In the genomic region with DNA sequence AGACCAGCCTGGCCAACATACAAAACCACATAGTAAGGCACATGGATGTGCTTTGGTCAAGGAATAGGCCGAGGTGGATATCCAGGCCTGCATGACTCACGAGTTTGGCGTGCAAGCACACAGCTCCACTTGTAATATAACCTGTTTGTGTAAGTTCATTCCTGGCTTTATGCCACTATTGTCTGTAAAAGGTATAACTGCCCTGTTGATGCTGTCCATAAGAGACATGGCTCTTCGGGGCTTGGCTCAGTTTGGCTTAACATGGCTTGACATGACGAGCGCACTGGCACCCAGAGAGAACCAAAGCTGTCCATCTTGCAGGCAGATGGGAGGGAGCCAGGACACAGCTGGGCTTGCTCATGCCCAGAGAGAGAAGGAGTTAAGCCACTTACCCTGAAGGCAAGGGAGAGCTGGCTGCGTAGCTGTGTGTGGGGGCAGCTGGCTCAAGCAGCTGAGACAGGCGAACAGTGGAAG, we compare ENCODE assay signal across 8 cellular contexts.
DNase-seq lines count a peak whose midpoint lies in the region; ATAC-seq and TF ChIP-seq lines count a peak whose summit lies in the region.
"Not testable (repeated sequence)": the region's sequence is repeated elsewhere in the genome, so short reads cannot be mapped to it uniquely, and the experiment has no call there.

No MANE protein-coding gene starts in this region.

- peak; percentile 39 for DNase-seq in HCT116 (ENCODE audit: low read depth, low spot score)
- peak; percentile 92 for DNase-seq in NCI-H226
- DNase-seq in colonic mucosa = peak; percentile 53
- DNase-seq in glutamatergic neuron = peak; percentile 77
- peak; percentile 86 for DNase-seq in myocyte (ENCODE audit: low read depth)

- H3K36me3 Mint-ChIP-seq in glutamatergic neuron (ENCODE audit: unreplicated experiment) = not testable (repeated sequence)

- not testable (repeated sequence) for H3K27me3 Mint-ChIP-seq in glutamatergic neuron (ENCODE audit: unreplicated experiment)

- intact Hi-C loops in HCT116 (cut with micrococcal nuclease); colonic mucosa (cut with DNase I): not testable (repeated sequence)

- POLR2A ChIA-PET in HCT116 (lab: Charles Lee) = not testable (repeated sequence)

- peak overlapping the region; percentile 93 for H3K27ac Mint-ChIP-seq in glutamatergic neuron (ENCODE audit: unreplicated experiment)

- not testable (repeated sequence) for H3K36me3 ChIP-seq in HCT116 (ENCODE audit: control insufficient read depth in 1 of 2, insufficient read depth in 2 of 2, low read length in 2 of 2); colonic mucosa; skeletal muscle satellite cell (ENCODE audit: insufficient read depth, low read length)

- peaks cover 13% of the 10 kb centered on the region for H3K9me3 Mint-ChIP-seq in glutamatergic neuron (ENCODE audit: unreplicated experiment)

- H3K79me2 ChIP-seq in HCT116 (ENCODE audit: insufficient read depth, low read length) = not testable (repeated sequence)

- ATAC-seq in HCT116 (peak; percentile 88), SK-N-SH treated with all-trans-retinoic acid at 6 μM for 48 hours (peak; percentile 83)

- CTCF ChIA-PET in HCT116 (lab: Charles Lee) = interaction anchor here (0.8 kb wide), 1 partner anchor 8 kb away, joined by 4 read pairs; no protein-coding TSS in a partner anchor

- H3K27me3 ChIP-seq in HCT116 (ENCODE audit: insufficient read depth, low read length); colonic mucosa; skeletal muscle satellite cell (ENCODE audit: control insufficient read depth, insufficient read depth, low read length): not testable (repeated sequence)

- H3K4me1 ChIP-seq in HCT116 (ENCODE audit: control insufficient read depth in 1 of 2, insufficient read depth in 2 of 2, low read length in 2 of 2) = peaks cover 7 to 16% of the 10 kb centered on the region in 2 experiments
- not testable (repeated sequence) for H3K4me1 ChIP-seq in colonic mucosa; skeletal muscle satellite cell (ENCODE audit: control insufficient read depth, insufficient read depth, low read length)

- H3K4me1 Mint-ChIP-seq in glutamatergic neuron (ENCODE audit: low read depth, unreplicated experiment) = not testable (repeated sequence)

- H3K4me3 Mint-ChIP-seq in glutamatergic neuron (ENCODE audit: unreplicated experiment) = peak overlapping the region; percentile 50

- TF ChIP-seq RAD21 in HCT116 (IDR thresholded peaks at IDR 0.05; ENCODE audit: low read depth) = not testable (repeated sequence)

- H3K4me3 ChIP-seq in HCT116 (replicated peaks in 1 of 2; ENCODE audit: low read depth in 1 of 2, low read length in 2 of 2); colonic mucosa; skeletal muscle satellite cell (ENCODE audit: low read length): not testable (repeated sequence)

- not testable (repeated sequence) for H4K20me1 ChIP-seq in HCT116 (ENCODE audit: insufficient read depth)

- not testable (repeated sequence) for TF ChIP-seq CTCF in C4-2B (conservative IDR thresholded peaks at IDR 0.05); HCT116 (IDR thresholded peaks at IDR 0.05 in 2 of 3, conservative IDR thresholded peaks at IDR 0.05 in 1 of 3; ENCODE audit: borderline replicate concordance in 1 of 3, insufficient read depth in 1 of 3, low read depth in 2 of 3, low read length in 2 of 3); colonic mucosa (IDR thresholded peaks at IDR 0.05); glutamatergic neuron (IDR thresholded peaks at IDR 0.05; ENCODE audit: partially characterized antibody, unreplicated experiment)

- not testable (repeated sequence) for H3K9ac ChIP-seq in HCT116 (ENCODE audit: low read length); colonic mucosa (ENCODE audit: low read depth in 2 of 2, low read length in 2 of 2); skeletal muscle satellite cell (ENCODE audit: low read depth, low read length)

- H3K27ac ChIP-seq in C4-2B = peak overlapping the region; percentile 1; the same call in 1 of the 2 replicates
- H3K27ac ChIP-seq in HCT116 (ENCODE audit: low read depth, low read length); colonic mucosa: not testable (repeated sequence)

- RAD21 ChIA-PET in HCT116 (lab: Charles Lee; ENCODE audit: low non-redundant PET in 1 of 2, low total read pairs in 2 of 2, uncharacterized antibody in 2 of 2, unreplicated experiment in 2 of 2) = not testable (repeated sequence)

- not testable (repeated sequence) for BruUV-seq in HCT116 (replicated peaks; lab: Mats Ljungman, UMichigan)

- peak overlapping the region; percentile 44 for H3K4me2 ChIP-seq in HCT116 (ENCODE audit: low read length)
- H3K4me2 ChIP-seq in skeletal muscle satellite cell (ENCODE audit: low read length) = peak overlapping the region; percentile 52

- H3K9me3 ChIP-seq in HCT116 (ENCODE audit: control insufficient read depth in 1 of 2, insufficient read depth in 1 of 2, low read depth in 1 of 2, low read length in 2 of 2); colonic mucosa; skeletal muscle satellite cell (replicated peaks; ENCODE audit: low read length): not testable (repeated sequence)

- not testable (repeated sequence) for H3K9me2 ChIP-seq in HCT116 (ENCODE audit: insufficient read depth)

- peak overlapping the region; percentile 16 for H2AFZ ChIP-seq in HCT116 (ENCODE audit: low read depth, low read length, poor library complexity, severe bottlenecking)

- not testable (repeated sequence) for TF ChIP-seq POLR2A in HCT116 (IDR thresholded peaks at IDR 0.05; ENCODE audit: borderline replicate concordance, extremely low read depth, insufficient read depth, insufficient read length)

TF ChIP-seq in HCT116, 20 proteins besides CTCF, POLR2A, EP300 and RAD21:
- TF ChIP-seq CBX3 (IDR thresholded peaks at IDR 0.05; ENCODE audit: low read depth) = peak; percentile 37; the same call in 1 of the 2 replicates
- TF ChIP-seq, protein P1, sequence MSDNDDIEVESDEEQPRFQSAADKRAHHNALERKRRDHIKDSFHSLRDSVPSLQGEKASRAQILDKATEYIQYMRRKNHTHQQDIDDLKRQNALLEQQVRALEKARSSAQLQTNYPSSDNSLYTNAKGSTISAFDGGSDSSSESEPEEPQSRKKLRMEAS (IDR thresholded peaks at IDR 0.05) = peak; percentile 45; the same call in 1 of the 2 replicates

Comparison
In these comparisons a context has a peak if more than half of its experiments do, and no peak if none do; other contexts are left out.
1. DNase-seq: peak in every context shown above with its lines; median percentile 92 in NCI-H226; 86 in myocyte; 77 in glutamatergic neuron; 53 in colonic mucosa; 39 in HCT116.